Comparison of ENCODE assay signal across 27 cellular contexts in genomic region chr9:114039484-114039883, GRCh38. TPM values are rescaled to one million over a fixed set of nuclear protein-coding genes. Genes with fewer than 3 reads are reported as not detected.
"Had no signal": no experiment of that assay in that cellular context is flagged by ENCODE, and none has a peak within 500 bp of the region (broad histone marks: within the 10 kb centered on the region; RNA-seq: fewer than 3 reads in every experiment).

No MANE protein-coding gene starts in this region.

- H3K36me3 ChIP-seq: transverse colon, uterus had no signal

- H3K27me3 Mint-ChIP-seq: stimulated activated memory B cell treated with anti-CD40 and anti-IgM and Interleukin-4, amounts not matched to agents 10 μg/mL and 1 μg/mL and 100 μg/mL, for 72 hours; T-cell had no signal

- H3K4me1 Mint-ChIP-seq: activated naive CD8-positive, alpha-beta T cell treated with anti-CD3 and anti-CD28 coated beads, Interleukin-2, amount 10 ng/mL, durations not matched to agents 7 days and 5 days; stimulated activated memory B cell treated with anti-CD40 and anti-IgM and Interleukin-4, amounts not matched to agents 10 μg/mL and 1 μg/mL and 100 μg/mL, for 72 hours; T-cell had no signal

- H3K9me3 ChIP-seq: lower lobe of right lung, pancreas, stomach, suprapubic skin, transverse colon had no signal

- H3K36me3 Mint-ChIP-seq: activated naive CD8-positive, alpha-beta T cell treated with anti-CD3 and anti-CD28 coated beads, Interleukin-2, amount 10 ng/mL, durations not matched to agents 7 days and 5 days had no signal

- H3K27ac ChIP-seq: heart left ventricle, lower lobe of right lung, pancreas, skin epidermis, stomach, suprapubic skin, transverse colon, uterus, VCaP had no signal

- H3K27me3 ChIP-seq: heart left ventricle, pancreas, stomach, suprapubic skin, transverse colon, uterus had no signal

- H3K9me3 Mint-ChIP-seq: activated naive CD8-positive, alpha-beta T cell treated with anti-CD3 and anti-CD28 coated beads, Interleukin-2, amount 10 ng/mL, durations not matched to agents 7 days and 5 days; activated T-helper 1 cell treated with anti-CD3 and anti-CD28 coated beads, Interleukin-12 subunit alpha, Interleukin-12 subunit beta, Interleukin-2, Interleukin-4 antibody, amounts not matched to agents 30 ng/mL and 10 ng/mL and 1 ng/mL, durations not matched to agents 14 hours and 24 hours and 36 hours; T-cell; T-helper 2 cell treated with Interferon-gamma antibody and Interleukin-4, amounts not matched to agents 5 μg/mL and 100 μg/mL, for 36 hours had no signal

- H3K27ac Mint-ChIP-seq: activated naive CD8-positive, alpha-beta T cell treated with anti-CD3 and anti-CD28 coated beads, Interleukin-2, amount 10 ng/mL, durations not matched to agents 7 days and 5 days; activated T-helper 1 cell treated with anti-CD3 and anti-CD28 coated beads, Interleukin-12 subunit alpha, Interleukin-12 subunit beta, Interleukin-2, Interleukin-4 antibody, amounts not matched to agents 30 ng/mL and 10 ng/mL and 1 ng/mL, durations not matched to agents 14 hours and 24 hours and 36 hours; stimulated activated memory B cell treated with anti-CD40 and anti-IgM and Interleukin-4, amounts not matched to agents 10 μg/mL and 1 μg/mL and 100 μg/mL, for 72 hours; T-cell; T-helper 2 cell treated with Interferon-gamma antibody and Interleukin-4, amounts not matched to agents 5 μg/mL and 100 μg/mL, for 36 hours had no signal

- H3K4me3 ChIP-seq: heart left ventricle, lower lobe of right lung, pancreas, skin epidermis, stomach, suprapubic skin, transverse colon, uterus had no signal

- DNase-seq: activated CD4-positive, alpha-beta T cell treated with anti-CD3 and anti-CD28 coated beads, Interleukin-2, amount 50 U/mL, for 1 hour; activated naive CD4-positive, alpha-beta T cell; activated naive CD8-positive, alpha-beta T cell treated with anti-CD3 and anti-CD28 coated beads, Interleukin-2, amount 10 ng/mL, durations not matched to agents 7 days and 5 days; activated T-cell treated with anti-CD3 and anti-CD28 coated beads for 4 hours; amniotic stem cell; heart left ventricle; kidney; lower lobe of right lung; naive thymus-derived CD8-positive, alpha-beta T cell; right cardiac atrium; stimulated activated CD4-positive, alpha-beta T cell treated with anti-CD3 and anti-CD28 coated beads, Interleukin-2, amount 100 ng/mL, for 24 hours; stomach; transverse colon; uterus had no signal

- H3K4me3 Mint-ChIP-seq: activated naive CD8-positive, alpha-beta T cell treated with anti-CD3 and anti-CD28 coated beads, Interleukin-2, amount 10 ng/mL, durations not matched to agents 7 days and 5 days; activated T-helper 1 cell treated with anti-CD3 and anti-CD28 coated beads, Interleukin-12 subunit alpha, Interleukin-12 subunit beta, Interleukin-2, Interleukin-4 antibody, amounts not matched to agents 30 ng/mL and 10 ng/mL and 1 ng/mL, durations not matched to agents 14 hours and 24 hours and 36 hours; naive thymus-derived CD8-positive, alpha-beta T cell; stimulated activated memory B cell treated with anti-CD40 and anti-IgM and Interleukin-4, amounts not matched to agents 10 μg/mL and 1 μg/mL and 100 μg/mL, for 72 hours; T-cell; T-helper 2 cell treated with Interferon-gamma antibody and Interleukin-4, amounts not matched to agents 5 μg/mL and 100 μg/mL, for 36 hours had no signal

- H3K4me1 ChIP-seq: heart left ventricle, lower lobe of right lung, pancreas, stomach, suprapubic skin, transverse colon, uterus had no signal

RNA-seq across cellular contexts. Expression of gene AMBP, which starts 38.6 kb away (rescaled TPM):
- total RNA-seq: activated CD8-positive, alpha-beta memory T cell treated with anti-CD3 and anti-CD28 coated beads for 36 hours; activated naive CD8-positive, alpha-beta T cell treated with anti-CD3 and anti-CD28 coated beads, Interleukin-2, amount 10 ng/mL, durations not matched to agents 7 days and 5 days; activated T-helper 1 cell treated with anti-CD3 and anti-CD28 coated beads, Interleukin-12 subunit alpha, Interleukin-12 subunit beta, Interleukin-2, Interleukin-4 antibody, amounts not matched to agents 30 ng/mL and 10 ng/mL and 1 ng/mL, durations not matched to agents 14 hours and 24 hours and 36 hours; cerebellum; epithelial cell of proximal tubule; fibroblast of villous mesenchyme; naive thymus-derived CD8-positive, alpha-beta T cell; pulmonary artery endothelial cell had no signal
- polyA plus RNA-seq: naive thymus-derived CD8-positive, alpha-beta T cell had no signal

RNA-seq across cellular contexts. Expression of gene KIF12, which starts 59.6 kb away (rescaled TPM):
- total RNA-seq: activated CD8-positive, alpha-beta memory T cell treated with anti-CD3 and anti-CD28 coated beads for 36 hours; activated naive CD8-positive, alpha-beta T cell treated with anti-CD3 and anti-CD28 coated beads, Interleukin-2, amount 10 ng/mL, durations not matched to agents 7 days and 5 days; activated T-helper 1 cell treated with anti-CD3 and anti-CD28 coated beads, Interleukin-12 subunit alpha, Interleukin-12 subunit beta, Interleukin-2, Interleukin-4 antibody, amounts not matched to agents 30 ng/mL and 10 ng/mL and 1 ng/mL, durations not matched to agents 14 hours and 24 hours and 36 hours; fibroblast of villous mesenchyme; naive thymus-derived CD8-positive, alpha-beta T cell had no signal
- polyA plus RNA-seq: naive thymus-derived CD8-positive, alpha-beta T cell had no signal
